8 cellular contexts compared by ENCODE assay signal in the genomic region with DNA sequence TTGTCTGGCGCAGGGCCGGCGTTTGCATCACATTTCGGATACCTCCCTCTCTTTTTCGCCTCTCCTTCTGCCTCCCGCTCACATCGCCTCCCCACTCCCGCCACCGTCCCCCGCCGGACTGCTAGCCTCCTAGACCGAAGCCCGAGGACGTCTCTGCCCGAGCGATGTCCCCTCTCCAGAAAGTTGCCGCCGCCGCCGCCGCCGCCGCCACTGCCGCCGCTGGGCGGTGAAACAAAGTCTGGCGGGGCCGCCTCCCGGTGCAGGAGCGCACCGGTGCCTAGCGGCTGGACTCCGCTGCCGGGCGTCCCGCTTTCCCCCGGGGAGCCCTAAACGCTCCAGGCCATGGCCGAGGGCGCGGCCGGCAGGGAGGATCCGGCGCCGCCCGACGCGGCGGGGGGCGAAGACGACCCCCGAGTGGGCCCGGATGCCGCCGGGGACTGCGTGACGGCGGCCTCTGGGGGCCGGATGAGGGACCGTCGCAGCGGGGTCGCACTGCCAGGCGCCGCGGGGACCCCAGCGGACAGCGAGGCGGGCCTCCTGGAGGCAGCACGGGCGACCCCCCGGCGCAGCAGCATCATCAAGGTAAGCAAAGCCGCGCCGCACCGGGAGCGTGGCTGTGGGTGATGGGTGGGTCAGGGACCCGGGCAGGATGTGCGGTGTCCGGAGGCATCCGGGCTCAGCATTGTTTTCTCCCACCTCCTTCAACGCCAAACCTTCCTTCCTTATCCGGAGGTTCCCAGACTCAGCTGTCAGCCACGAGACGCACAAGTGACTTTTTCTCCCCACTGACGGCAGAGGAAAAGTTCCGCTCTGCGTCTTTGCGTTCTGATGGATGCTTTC. TPM values are rescaled to one million over a fixed set of nuclear protein-coding genes. Genes with fewer than 3 reads are reported as not detected.
DNase-seq lines count a peak whose midpoint lies in the region; ATAC-seq, FAIRE-seq and TF ChIP-seq lines count a peak whose summit lies in the region.

No MANE protein-coding gene starts in this region.

- no peaks in the 10 kb centered on the region for H3K9me2 ChIP-seq in MM.1S (replicated peaks; ENCODE audit: insufficient read depth, low read length)

- H3K79me2 ChIP-seq in MM.1S (ENCODE audit: low read length) = no peaks in the 10 kb centered on the region
- peaks cover 2% of the 10 kb centered on the region for H3K79me2 ChIP-seq in parathyroid adenoma

- intact Hi-C loops in activated naive CD4-positive, alpha-beta T cell treated with anti-CD3 and anti-CD28 coated beads for 36 hours (cut with micrococcal nuclease) = loop anchor here (1.0 kb wide), 5 partner anchors 33 to 100 kb away; a partner anchor contains a TSS
- intact Hi-C loops in Right ventricle myocardium inferior (cut with DNase I) = loop anchor here (1.0 to 5.0 kb wide), 4 partner anchors 42 to 252 kb away; no protein-coding TSS in a partner anchor

- H3K4me3 ChIP-seq in MM.1S (ENCODE audit: low read length) = peak overlapping the region; percentile 78
- H3K4me3 ChIP-seq in parathyroid adenoma (ENCODE audit: low read depth, low read length) = peak overlapping the region; percentile 65

- ATAC-seq in GM21717 (IDR thresholded peaks at IDR 0.05; ENCODE audit: unreplicated experiment) = peak; percentile 37
- ATAC-seq in Right ventricle myocardium inferior = peak; percentile 16

- H2AFZ ChIP-seq in MM.1S (ENCODE audit: low read length) (peak overlapping the region; percentile 81), parathyroid adenoma (peak overlapping the region; percentile 91)

- no peaks in the 10 kb centered on the region for H3F3A ChIP-seq in MM.1S (ENCODE audit: insufficient read depth, low read length)

- H3K27me3 ChIP-seq in MM.1S (replicated peaks; ENCODE audit: insufficient read depth, low read length) (no peaks in the 10 kb centered on the region), parathyroid adenoma (ENCODE audit: control insufficient read depth, insufficient read depth, low read length) (no peaks in the 10 kb centered on the region)

- H3K9me3 ChIP-seq in MM.1S (replicated peaks; ENCODE audit: insufficient read depth, low read length) (no peaks in the 10 kb centered on the region), parathyroid adenoma (ENCODE audit: control insufficient read depth, low read length) (no peaks in the 10 kb centered on the region)

- H3K9ac ChIP-seq in MM.1S (ENCODE audit: low read length) = peak overlapping the region; percentile 51; the same call in 1 of the 2 replicates
- H3K9ac ChIP-seq in parathyroid adenoma = peak overlapping the region; percentile 17

- H3K4me1 Mint-ChIP-seq in activated naive CD4-positive, alpha-beta T cell treated with anti-CD3 and anti-CD28 coated beads for 36 hours (ENCODE audit: low read depth) = peaks cover 50% of the 10 kb centered on the region

- peaks cover 4% of the 10 kb centered on the region for H3K4me1 ChIP-seq in MM.1S (ENCODE audit: low read length)
- H3K4me1 ChIP-seq in parathyroid adenoma = peaks cover 5% of the 10 kb centered on the region

- no peaks in the 10 kb centered on the region for H4K20me1 ChIP-seq in MM.1S (ENCODE audit: insufficient read depth, low read length)

- H3K27ac ChIP-seq in MM.1S (ENCODE audit: low read length) = no peak overlapping the region
- H3K27ac ChIP-seq in parathyroid adenoma = peak overlapping the region; percentile 83

- DNase-seq in Daoy (ENCODE audit: low read depth) (peak; percentile 19), MM.1S (peak; percentile 29), Right ventricle myocardium inferior (ENCODE audit: missing footprints) (peak; percentile 74), cortex of kidney (lab: John Stamatoyannopoulos, UW) (no peak), GM19239 (ENCODE audit: insufficient read length, low spot score) (no peak)
- DNase-seq in activated naive CD4-positive, alpha-beta T cell treated with anti-CD3 and anti-CD28 coated beads for 36 hours = peak; percentile 38

- no peaks in the 10 kb centered on the region for H3K36me3 Mint-ChIP-seq in activated naive CD4-positive, alpha-beta T cell treated with anti-CD3 and anti-CD28 coated beads for 36 hours (ENCODE audit: low read depth)

- CTCF ChIA-PET in activated naive CD4-positive, alpha-beta T cell treated with anti-CD3 and anti-CD28 coated beads for 36 hours (lab: Charles Lee) = interaction anchor here (0.6 to 2.3 kb wide), 6 partner anchors 9 to 492 kb away, joined by 3 to 6 read pairs (median 4); no protein-coding TSS in a partner anchor

- H3K9me3 Mint-ChIP-seq in activated naive CD4-positive, alpha-beta T cell treated with anti-CD3 and anti-CD28 coated beads for 36 hours = no peaks in the 10 kb centered on the region

- no peak for FAIRE-seq in GM19239 (lab: Jason Lieb, UNC)

- peak overlapping the region; percentile 77 for H3K4me2 ChIP-seq in MM.1S (ENCODE audit: low read depth, low read length)
- H3K4me2 ChIP-seq in parathyroid adenoma (ENCODE audit: low read length) = peak overlapping the region; percentile 64

- TF ChIP-seq CTCF in MM.1S (IDR thresholded peaks at IDR 0.05; ENCODE audit: low read length) = peak; percentile 0
- TF ChIP-seq CTCF in parathyroid adenoma (IDR thresholded peaks at IDR 0.05) = no peak

- peak overlapping the region; percentile 94 for H3K4me3 Mint-ChIP-seq in activated naive CD4-positive, alpha-beta T cell treated with anti-CD3 and anti-CD28 coated beads for 36 hours

- no peaks in the 10 kb centered on the region for H3K27me3 Mint-ChIP-seq in activated naive CD4-positive, alpha-beta T cell treated with anti-CD3 and anti-CD28 coated beads for 36 hours (ENCODE audit: low read depth)

- no peaks in the 10 kb centered on the region for H3K36me3 ChIP-seq in MM.1S (replicated peaks; ENCODE audit: insufficient read depth, low read length)
- no peaks in the 10 kb centered on the region for H3K36me3 ChIP-seq in parathyroid adenoma (ENCODE audit: control insufficient read depth, insufficient read depth, low read length)

- H3K27ac Mint-ChIP-seq in activated naive CD4-positive, alpha-beta T cell treated with anti-CD3 and anti-CD28 coated beads for 36 hours = peak overlapping the region; percentile 75

RNA-seq across cellular contexts. Expression of a gene that starts 0.6 kb away (rescaled TPM):
- 0.11 TPM in 1 of 2 replicates, not detected in the other for total RNA-seq in Daoy (2014; rRNA removed; shearing (Covaris generic))
- total RNA-seq in activated naive CD4-positive, alpha-beta T cell treated with anti-CD3 and anti-CD28 coated beads for 36 hours = 1 to 10 TPM; 3.3 to 3.5 TPM
- total RNA-seq in Right ventricle myocardium inferior = 96.2 TPM

RNA-seq across cellular contexts. Expression of a gene that starts 19.9 kb away (rescaled TPM):
- not detected in 2 replicates for total RNA-seq in Daoy (2014; rRNA removed; shearing (Covaris generic))
- under 1 TPM in 1 of 2 experiments, not detected in 1; 0.12 TPM for total RNA-seq in activated naive CD4-positive, alpha-beta T cell treated with anti-CD3 and anti-CD28 coated beads for 36 hours
- total RNA-seq in Right ventricle myocardium inferior = not detected

Comparison
In these comparisons a context has a peak if more than half of its experiments do, and no peak if none do; other contexts are left out.
1. DNase-seq: peak in Daoy (single experiment), MM.1S (single experiment), activated naive CD4-positive, alpha-beta T cell treated with anti-CD3 and anti-CD28 coated beads for 36 hours (single experiment) and Right ventricle myocardium inferior (single experiment); none in cortex of kidney (single experiment) and GM19239 (single experiment).
2. RNA of a gene that starts 0.6 kb away (total RNA-seq): 96.2 TPM in Right ventricle myocardium inferior (single experiment); 3.3 to 3.5 TPM in activated naive CD4-positive, alpha-beta T cell treated with anti-CD3 and anti-CD28 coated beads for 36 hours and 0.11 TPM in Daoy; every median in the first group is over 10 times any median in the second.